ENCODE assay signal across 8 cellular contexts in genomic region chr20:50169329-50169823, GRCh38. TPM values are rescaled to one million over a fixed set of nuclear protein-coding genes. Genes with fewer than 3 reads are reported as not detected.
DNase-seq lines count a peak whose midpoint lies in the region; ATAC-seq and TF ChIP-seq lines count a peak whose summit lies in the region.

No MANE protein-coding gene starts in this region.

- peak; percentile 16 for DNase-seq in DMS79 (lab: John Stamatoyannopoulos, UW)
- DNase-seq in SK-N-SH, result peak; percentile 73
- peak; percentile 80 for DNase-seq in activated naive CD4-positive, alpha-beta T cell treated with anti-CD3 and anti-CD28 coated beads, Interleukin-2, amount 50 U/mL, for 16 hours
- peak; percentile 71 to 79 (median 75) for DNase-seq in heart left ventricle
- peak; percentile 78 for DNase-seq in putamen (ENCODE audit: low spot score)

- H3K79me2 ChIP-seq in Loucy (ENCODE audit: insufficient read depth, low read length), result no peaks in the 10 kb centered on the region
- no peaks in the 10 kb centered on the region for H3K79me2 ChIP-seq in SK-N-SH (ENCODE audit: insufficient read depth)

- TF ChIP-seq EP300 in SK-N-SH (IDR thresholded peaks at IDR 0.05; ENCODE audit: borderline replicate concordance in 1 of 2, low read depth in 1 of 2, low read length in 1 of 2), result no peak

- H3K9ac ChIP-seq in Loucy (ENCODE audit: low read depth, low read length, poor library complexity, severe bottlenecking) (no peak overlapping the region), SK-N-SH (no peak overlapping the region)

- CTCF ChIA-PET in SK-N-SH (lab: Yijun Ruan, JAX), result interaction anchor here (0.6 to 9.6 kb wide), 34 partner anchors 9 to 544 kb away, joined by 3 to 297 read pairs (median 5); partner anchors contain the start of genes PEDS1, SNAI1 and UBE2V1

- H3K9me3 ChIP-seq in Loucy (ENCODE audit: insufficient read depth, low read depth, low read length) (no peaks in the 10 kb centered on the region), SK-N-SH (no peaks in the 10 kb centered on the region), heart left ventricle (peaks cover 0 to 8% (median 0%) of the 10 kb centered on the region in 12 donors)

- 23% methylated on average over 5 of the region's 5 CpGs for WGBS in SK-N-SH (ENCODE audit: low lambda C conversion rate)
- 23 to 26% (median 24%) methylated on average over 5 of the region's 5 CpGs for WGBS in heart left ventricle, 4 donors

- no peak overlapping the region for H3K4me3 ChIP-seq in Loucy (ENCODE audit: low read length, poor library complexity, severe bottlenecking)
- H3K4me3 ChIP-seq in SK-N-SH (ENCODE audit: low read depth in 2 of 2, low read length in 1 of 2), result no peak overlapping the region; a peak in 1 of 4 replicates
- H3K4me3 ChIP-seq in heart left ventricle, result no peak overlapping the region

- no peaks in the 10 kb centered on the region for H3K27me3 ChIP-seq in Loucy (ENCODE audit: insufficient read depth, low read length, poor library complexity, severe bottlenecking)
- no peaks in the 10 kb centered on the region for H3K27me3 ChIP-seq in SK-N-SH (ENCODE audit: insufficient read depth)
- H3K27me3 ChIP-seq in heart left ventricle, result no peaks in the 10 kb centered on the region

- intact Hi-C loops in heart left ventricle (cut with DNase I), result loop anchor here in 8 of 10 donors (1.0 to 5.0 kb wide), 6 partner anchors 47 to 191 kb away; partner anchors contain the start of gene SNAI1 (in 3 of the 8)

- no peaks in the 10 kb centered on the region for H3K9me2 ChIP-seq in Loucy (replicated peaks; ENCODE audit: low read depth, low read length)
- H3K9me2 ChIP-seq in SK-N-SH, result no peaks in the 10 kb centered on the region

- TF ChIP-seq CTCF in Loucy (conservative IDR thresholded peaks at IDR 0.05; ENCODE audit: low read length) (peak; percentile 93), SK-N-SH (IDR thresholded peaks at IDR 0.05) (peak; percentile 97), heart left ventricle (IDR thresholded peaks at IDR 0.05) (peak; percentile 87 to 96 (median 94))

- H3F3A ChIP-seq in Loucy (ENCODE audit: low read depth) (no peaks in the 10 kb centered on the region), SK-N-SH (replicated peaks; ENCODE audit: insufficient read depth) (peaks cover 7% of the 10 kb centered on the region)

- no peaks in the 10 kb centered on the region for H4K20me1 ChIP-seq in Loucy (ENCODE audit: insufficient read depth, low read length, poor library complexity, severe bottlenecking)
- no peaks in the 10 kb centered on the region for H4K20me1 ChIP-seq in SK-N-SH (ENCODE audit: insufficient read depth)

- H3K4me2 ChIP-seq in Loucy (ENCODE audit: low read depth, low read length, poor library complexity, severe bottlenecking), result no peak overlapping the region
- no peak overlapping the region for H3K4me2 ChIP-seq in SK-N-SH

- peak in 1 of 4 donors; percentile 8 for ATAC-seq in heart left ventricle
- no peak for ATAC-seq in GM18861 (IDR thresholded peaks at IDR 0.05; ENCODE audit: unreplicated experiment)
- no peak for ATAC-seq in GM21360 (IDR thresholded peaks at IDR 0.05; ENCODE audit: unreplicated experiment)

- TF ChIP-seq RAD21 in SK-N-SH (IDR thresholded peaks at IDR 0.05; ENCODE audit: low read length), result peak; percentile 92

- H2AFZ ChIP-seq in Loucy (ENCODE audit: low read length), result no peak overlapping the region
- H2AFZ ChIP-seq in SK-N-SH (ENCODE audit: low read depth), result no peak overlapping the region; the same call in 1 of the 2 replicates

- H3K4me1 ChIP-seq in Loucy (ENCODE audit: insufficient read depth, low read length, poor library complexity, severe bottlenecking) (peaks cover 10% of the 10 kb centered on the region), SK-N-SH (ENCODE audit: control insufficient read depth in 1 of 2, insufficient read depth in 2 of 2, low read depth in 1 of 2, low read length in 1 of 2) (peaks cover 5 to 7% of the 10 kb centered on the region in 2 experiments; a peak in 3 of 4 replicates), heart left ventricle (peaks cover 0 to 47% (median 28%) of the 10 kb centered on the region in 12 donors)

- H3K27ac ChIP-seq in SK-N-SH (ENCODE audit: low read depth in 2 of 2, low read length in 1 of 2) (no peak overlapping the region), heart left ventricle (no peak overlapping the region)

- POLR2A ChIA-PET in SK-N-SH (lab: Yijun Ruan, JAX), result interaction anchor here (0.7 to 1.1 kb wide), 2 partner anchors 12 to 49 kb away, joined by 3 to 4 read pairs; no protein-coding TSS in a partner anchor

- no peak for TF ChIP-seq POLR2A in heart left ventricle (IDR thresholded peaks at IDR 0.05)

- H3K36me3 ChIP-seq in Loucy (ENCODE audit: insufficient read depth, low read length) (no peaks in the 10 kb centered on the region), SK-N-SH (replicated peaks in 1 of 2; ENCODE audit: control insufficient read depth in 1 of 2, insufficient read depth in 2 of 2, low read length in 1 of 2) (no peaks in the 10 kb centered on the region), heart left ventricle (no peaks in the 10 kb centered on the region)

TF ChIP-seq in SK-N-SH, 30 proteins besides CTCF, POLR2A, EP300 and RAD21:
- TF ChIP-seq RFX5 (IDR thresholded peaks at IDR 0.05; ENCODE audit: low read length), result no peak
- peak; percentile 91 for TF ChIP-seq SMC3 (IDR thresholded peaks at IDR 0.05; ENCODE audit: low read depth, low read length)
- TF ChIP-seq TAF1 (IDR thresholded peaks at IDR 0.05; ENCODE audit: borderline replicate concordance, low read depth, low read length), result no peak
- TF ChIP-seq, protein P1, sequence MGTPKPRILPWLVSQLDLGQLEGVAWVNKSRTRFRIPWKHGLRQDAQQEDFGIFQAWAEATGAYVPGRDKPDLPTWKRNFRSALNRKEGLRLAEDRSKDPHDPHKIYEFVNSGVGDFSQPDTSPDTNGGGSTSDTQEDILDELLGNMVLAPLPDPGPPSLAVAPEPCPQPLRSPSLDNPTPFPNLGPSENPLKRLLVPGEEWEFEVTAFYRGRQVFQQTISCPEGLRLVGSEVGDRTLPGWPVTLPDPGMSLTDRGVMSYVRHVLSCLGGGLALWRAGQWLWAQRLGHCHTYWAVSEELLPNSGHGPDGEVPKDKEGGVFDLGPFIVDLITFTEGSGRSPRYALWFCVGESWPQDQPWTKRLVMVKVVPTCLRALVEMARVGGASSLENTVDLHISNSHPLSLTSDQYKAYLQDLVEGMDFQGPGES (IDR thresholded peaks at IDR 0.05; ENCODE audit: low read depth, low read length), result no peak
- TF ChIP-seq, protein P2, sequence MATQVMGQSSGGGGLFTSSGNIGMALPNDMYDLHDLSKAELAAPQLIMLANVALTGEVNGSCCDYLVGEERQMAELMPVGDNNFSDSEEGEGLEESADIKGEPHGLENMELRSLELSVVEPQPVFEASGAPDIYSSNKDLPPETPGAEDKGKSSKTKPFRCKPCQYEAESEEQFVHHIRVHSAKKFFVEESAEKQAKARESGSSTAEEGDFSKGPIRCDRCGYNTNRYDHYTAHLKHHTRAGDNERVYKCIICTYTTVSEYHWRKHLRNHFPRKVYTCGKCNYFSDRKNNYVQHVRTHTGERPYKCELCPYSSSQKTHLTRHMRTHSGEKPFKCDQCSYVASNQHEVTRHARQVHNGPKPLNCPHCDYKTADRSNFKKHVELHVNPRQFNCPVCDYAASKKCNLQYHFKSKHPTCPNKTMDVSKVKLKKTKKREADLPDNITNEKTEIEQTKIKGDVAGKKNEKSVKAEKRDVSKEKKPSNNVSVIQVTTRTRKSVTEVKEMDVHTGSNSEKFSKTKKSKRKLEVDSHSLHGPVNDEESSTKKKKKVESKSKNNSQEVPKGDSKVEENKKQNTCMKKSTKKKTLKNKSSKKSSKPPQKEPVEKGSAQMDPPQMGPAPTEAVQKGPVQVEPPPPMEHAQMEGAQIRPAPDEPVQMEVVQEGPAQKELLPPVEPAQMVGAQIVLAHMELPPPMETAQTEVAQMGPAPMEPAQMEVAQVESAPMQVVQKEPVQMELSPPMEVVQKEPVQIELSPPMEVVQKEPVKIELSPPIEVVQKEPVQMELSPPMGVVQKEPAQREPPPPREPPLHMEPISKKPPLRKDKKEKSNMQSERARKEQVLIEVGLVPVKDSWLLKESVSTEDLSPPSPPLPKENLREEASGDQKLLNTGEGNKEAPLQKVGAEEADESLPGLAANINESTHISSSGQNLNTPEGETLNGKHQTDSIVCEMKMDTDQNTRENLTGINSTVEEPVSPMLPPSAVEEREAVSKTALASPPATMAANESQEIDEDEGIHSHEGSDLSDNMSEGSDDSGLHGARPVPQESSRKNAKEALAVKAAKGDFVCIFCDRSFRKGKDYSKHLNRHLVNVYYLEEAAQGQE (IDR thresholded peaks at IDR 0.05; ENCODE audit: low read depth, low read length), result no peak
TF ChIP-seq in SK-N-SH: peak in this region for 1.

RNA-seq across cellular contexts. Expression of gene PEDS1, which starts 15.9 kb away (rescaled TPM):
- polyA plus RNA-seq in SK-N-SH (2012; rRNA removed) (18.3 and 18.4 TPM in 2 replicates), heart left ventricle (10 to 100 TPM; 28.4 to 35.3 TPM)
- polyA plus RNA-seq in SK-N-SH (2012; cell fraction: cytosol; rRNA removed), result 8.6 and 12.8 TPM in 2 replicates
- 10.1 and 13.1 TPM in 2 replicates for polyA plus RNA-seq in SK-N-SH (2012; cell fraction: nucleus; rRNA removed)
- 10 to 100 TPM; 13.7 to 37.4 (median 23.6) TPM for total RNA-seq in heart left ventricle

RNA-seq across cellular contexts. Expression of gene CEBPB, which starts 21.3 kb away (rescaled TPM):
- polyA plus RNA-seq in SK-N-SH (2012; rRNA removed) (13.2 and 14.7 TPM in 2 replicates), heart left ventricle (10 to 100 TPM; 14.7 to 19.8 TPM)
- 9.5 and 11.1 TPM in 2 replicates for polyA plus RNA-seq in SK-N-SH (2012; cell fraction: cytosol; rRNA removed)
- 28.3 and 31.7 TPM in 2 replicates for polyA plus RNA-seq in SK-N-SH (2012; cell fraction: nucleus; rRNA removed)
- total RNA-seq in heart left ventricle, result 100 to 1,000 TPM in 1 of 9 donors, 10 to 100 TPM in 8; 30.2 to 122 (median 63.3) TPM

RNA-seq across cellular contexts. Expression of gene UBE2V1, which starts 56.4 kb away (rescaled TPM):
- polyA plus RNA-seq in SK-N-SH (2012; rRNA removed) (99.7 and 100 TPM in 2 replicates), heart left ventricle (10 to 100 TPM; 73.0 to 73.9 TPM)
- polyA plus RNA-seq in SK-N-SH (2012; cell fraction: cytosol; rRNA removed), result 108 and 138 TPM in 2 replicates
- polyA plus RNA-seq in SK-N-SH (2012; cell fraction: nucleus; rRNA removed), result 79.8 and 106 TPM in 2 replicates
- 100 to 1,000 TPM in 1 of 9 donors, 10 to 100 TPM in 8; 54.2 to 105 (median 84.8) TPM for total RNA-seq in heart left ventricle

Comparison
In these comparisons a context has a peak if more than half of its experiments do, and no peak if none do; other contexts are left out.
1. DNase-seq: peak in every context shown above with its lines; median percentile 80 in activated naive CD4-positive, alpha-beta T cell treated with anti-CD3 and anti-CD28 coated beads, Interleukin-2, amount 50 U/mL, for 16 hours; 78 in putamen; 75 in heart left ventricle; 73 in SK-N-SH; 16 in DMS79.